ENCODE assay signal across 21 cellular contexts in the genomic region with DNA sequence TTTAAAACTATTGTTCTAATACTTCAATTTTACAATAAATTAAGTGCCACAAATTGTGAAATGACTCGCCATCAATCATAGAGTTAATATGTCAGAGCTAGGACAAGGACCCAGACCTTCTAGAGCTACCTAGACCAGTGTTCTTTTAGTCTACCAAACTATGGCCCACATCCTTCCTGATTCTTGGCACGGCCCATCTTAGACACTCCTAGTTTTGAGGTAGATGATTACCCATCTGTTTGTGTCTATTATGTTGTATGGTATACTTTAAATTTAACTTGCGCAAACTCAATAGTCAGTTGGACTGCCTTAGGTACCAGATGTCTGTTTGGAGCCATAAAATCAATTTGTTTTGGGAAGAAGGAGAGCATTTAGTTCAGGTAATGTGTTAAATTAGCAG. TPM values are rescaled to one million over a fixed set of nuclear protein-coding genes. Genes with fewer than 3 reads are reported as not detected.
DNase-seq lines count a peak whose midpoint lies in the region; ATAC-seq and TF ChIP-seq lines count a peak whose summit lies in the region.
"Had no signal": no experiment of that assay in that cellular context is flagged by ENCODE, and none has a peak within 500 bp of the region (broad histone marks: within the 10 kb centered on the region; RNA-seq: fewer than 3 reads in every experiment).

No MANE protein-coding gene starts in this region.

- no peak overlapping the region for H3K4me3 ChIP-seq in prostate gland
- H3K4me3 ChIP-seq: BLaER1 treated with 17β-estradiol and CSF1 and Interleukin-3, amounts not matched to agents 10 nM and 100 nM; GM23338 had no signal

- 86% methylated on average over 3 of the region's 3 CpGs for WGBS in prostate gland

- TF ChIP-seq CTCF in 22Rv1 (IDR thresholded peaks at IDR 0.05) (no peak), C4-2B (conservative IDR thresholded peaks at IDR 0.05) (no peak), prostate gland (IDR thresholded peaks at IDR 0.05) (no peak)

- peak overlapping the region; percentile 36 for H3K27ac ChIP-seq in 22Rv1
- H3K27ac ChIP-seq in C4-2B = peak overlapping the region; percentile 48
- peak overlapping the region; percentile 8 to 41 for H3K27ac ChIP-seq in prostate gland
- H3K27ac ChIP-seq: BLaER1 treated with 17β-estradiol and CSF1 and Interleukin-3, amounts not matched to agents 10 nM and 100 nM had no signal

- H3K27me3 ChIP-seq in prostate gland (replicated peaks; ENCODE audit: insufficient read depth) = no peaks in the 10 kb centered on the region
- H3K27me3 ChIP-seq: BE2C; BLaER1 treated with 17β-estradiol and CSF1 and Interleukin-3, amounts not matched to agents 10 nM and 100 nM had no signal

- no peak for DNase-seq in left lobe of liver (ENCODE audit: low spot score)
- DNase-seq in prostate gland (ENCODE audit: low spot score) = no peak
- DNase-seq in AG08395 (ENCODE audit: low spot score) = no peak
- DNase-seq: AML-193; BE2C; Calu3; CD4-positive, alpha-beta memory T cell; COR-L47; DMS53; DMS79 treated with DMSO at 0.1 percent for 48 hours; GF-D8; H9 had no signal

- peak; percentile 21 for ATAC-seq in left lobe of liver
- ATAC-seq in activated CD4-positive, CD25-positive, alpha-beta regulatory T cell treated with anti-CD3 and anti-CD28 coated beads, Interleukin-2, amount 50 U/mL, for 24 hours = no peak
- ATAC-seq: GM23338, HCT116 had no signal

- no peaks in the 10 kb centered on the region for H3K4me1 ChIP-seq in prostate gland (replicated peaks)

- H3K9me3 ChIP-seq in prostate gland = no peaks in the 10 kb centered on the region
- H3K9me3 ChIP-seq: BE2C; BLaER1 treated with 17β-estradiol and CSF1 and Interleukin-3, amounts not matched to agents 10 nM and 100 nM had no signal

- H3K36me3 ChIP-seq in prostate gland = peaks cover 0 to 6% of the 10 kb centered on the region in 2 donors

- intact Hi-C loops in prostate gland (cut with DNase I) = no loop called here

- TF ChIP-seq POLR2A in prostate gland (IDR thresholded peaks at IDR 0.05) = no peak

RNA-seq across cellular contexts. Expression of a gene that starts 17.5 kb away (rescaled TPM):
- total RNA-seq in left lobe of liver (17.8 TPM), prostate gland (10 to 100 TPM; 17.8 to 21.2 TPM)

RNA-seq across cellular contexts. Expression of a gene that starts 17.6 kb away (rescaled TPM):
- 12.0 TPM for total RNA-seq in left lobe of liver
- 10 to 100 TPM; 25.0 to 27.1 TPM for total RNA-seq in prostate gland

RNA-seq across cellular contexts. Expression of a gene that starts 36.5 kb away (rescaled TPM):
- total RNA-seq in left lobe of liver (74.9 TPM), prostate gland (10 to 100 TPM; 22.8 to 68.5 TPM)

RNA-seq across cellular contexts. Expression of a gene that starts 36.8 kb away (rescaled TPM):
- total RNA-seq in left lobe of liver (12.2 TPM), prostate gland (10 to 100 TPM; 22.5 to 25.7 TPM)

RNA-seq across cellular contexts. Expression of a gene that starts 45.3 kb away (rescaled TPM):
- total RNA-seq in left lobe of liver = 0.20 TPM
- total RNA-seq in prostate gland = under 1 TPM in 1 of 2 donors, not detected in 1; 0.57 TPM
- total RNA-seq: CD4-positive, alpha-beta memory T cell; Daoy; G401; GM23338; H4 had no signal
